In genomic region chr19:6270076-6270745, GRCh38 we compare ENCODE assay signal across 13 cellular contexts. TPM values are rescaled to one million over a fixed set of nuclear protein-coding genes. Genes with fewer than 3 reads are reported as not detected.
DNase-seq lines count a peak whose midpoint lies in the region; ATAC-seq and TF ChIP-seq lines count a peak whose summit lies in the region.
"Had no signal": no experiment of that assay in that cellular context is flagged by ENCODE, and none has a peak within 500 bp of the region (broad histone marks: within the 10 kb centered on the region; RNA-seq: fewer than 3 reads in every experiment).

No MANE protein-coding gene starts in this region.

- no peaks in the 10 kb centered on the region for H3K9me3 ChIP-seq in endocrine pancreas (ENCODE audit: control insufficient read depth, low read length)
- no peaks in the 10 kb centered on the region for H3K9me3 ChIP-seq in transverse colon
- H3K9me3 ChIP-seq: BLaER1 had no signal

- DNase-seq in RWPE1 (ENCODE audit: low spot score) (no peak), mesothelial cell of epicardium (ENCODE audit: low spot score in 2 of 2, unreplicated experiment in 2 of 2) (no peak), transverse colon (no peak), ACHN (no peak), OCI-M2 (lab: John Stamatoyannopoulos, UW; ENCODE audit: unreplicated experiment) (no peak)
- DNase-seq: activated gamma-delta T cell; NCI-H524 treated with DMSO at 0.1 percent for 48 hours; SIG-M5; stimulated activated CD4-positive, alpha-beta T cell treated with anti-CD3 and anti-CD28 coated beads, Interleukin-4, amount 100 ng/mL, for 1 hour had no signal

- H3K4me1 Mint-ChIP-seq in mesothelial cell of epicardium, result peaks cover 50% of the 10 kb centered on the region

- TF ChIP-seq CTCF in RWPE1 (conservative IDR thresholded peaks at IDR 0.05; ENCODE audit: low read depth) (no peak), mesothelial cell of epicardium (IDR thresholded peaks at IDR 0.05; ENCODE audit: unreplicated experiment) (no peak), transverse colon (IDR thresholded peaks at IDR 0.05) (no peak)

- TF ChIP-seq EP300 in transverse colon (IDR thresholded peaks at IDR 0.05; ENCODE audit: low read depth), result no peak

- H3K9me3 Mint-ChIP-seq in mesothelial cell of epicardium, result no peaks in the 10 kb centered on the region

- ATAC-seq in GM18907 (IDR thresholded peaks at IDR 0.05; ENCODE audit: unreplicated experiment), result no peak
- ATAC-seq: sciatic nerve had no signal

- CTCF ChIA-PET in RWPE1 (lab: Yijun Ruan, JAX), result interaction anchor here (0.9 kb wide), 1 partner anchor 51 kb away, joined by 4 read pairs; no protein-coding TSS in a partner anchor

- intact Hi-C loops in transverse colon (cut with DNase I; ENCODE audit: low total_unique reads), result no loop called here

- POLR2A ChIA-PET in RWPE1 (lab: Yijun Ruan, JAX; ENCODE audit: low non-redundant PET), result interaction anchor here (0.6 kb wide), 1 partner anchor 33 kb away, joined by 4 read pairs; no protein-coding TSS in a partner anchor

- H3K4me3 ChIP-seq in endocrine pancreas (ENCODE audit: control insufficient read depth, insufficient read depth, low read length), result no peak overlapping the region
- no peak overlapping the region for H3K4me3 ChIP-seq in transverse colon
- H3K4me3 ChIP-seq: BLaER1 had no signal

- no peak overlapping the region for H3K4me3 Mint-ChIP-seq in mesothelial cell of epicardium

- no peak for TF ChIP-seq POLR2A in transverse colon (IDR thresholded peaks at IDR 0.05)

- H3K4me1 ChIP-seq in endocrine pancreas (ENCODE audit: control insufficient read depth, insufficient read depth, low read length) (no peaks in the 10 kb centered on the region), transverse colon (peaks cover 30 to 47% (median 37%) of the 10 kb centered on the region in 4 donors)

- peaks cover 20% of the 10 kb centered on the region for H3K36me3 Mint-ChIP-seq in mesothelial cell of epicardium

- peak overlapping the region; percentile 92 for H3K27ac Mint-ChIP-seq in mesothelial cell of epicardium

- H3K27me3 ChIP-seq in endocrine pancreas (ENCODE audit: control insufficient read depth, insufficient read depth, low read length) (no peaks in the 10 kb centered on the region), transverse colon (no peaks in the 10 kb centered on the region)
- H3K27me3 ChIP-seq: BLaER1 had no signal

- in situ Hi-C loops in transverse colon (cut with MboI; ENCODE audit: low pct_ligation_motif_present in 1 of 4, low pct_unique_long_range_greater_than_20kb in 1 of 4, low sequenced_read_pairs in 3 of 4), result no loop called here
- in situ Hi-C loops in ACHN (cut with HindIII; ENCODE audit: low pct_ligation_motif_present, low pct_unique_long_range_greater_than_20kb, low sequenced_read_pairs), result no loop called here

- peak overlapping the region; percentile 10 for H3K9ac ChIP-seq in endocrine pancreas (ENCODE audit: control insufficient read depth, insufficient read depth, low read length)
- H3K9ac ChIP-seq: BLaER1 had no signal

- H3K27ac ChIP-seq in RWPE1 (peak overlapping the region; percentile 100), transverse colon (peak overlapping the region in 3 of 4 donors; percentile 83 to 88 (median 87))
- H3K27ac ChIP-seq: BLaER1 had no signal

- WGBS in transverse colon (ENCODE audit: low coverage in 1 of 2), 2 donors, result 88% methylated on average over 31 of the region's 31 CpGs; no CpG with 5 or more reads in 1 of the 2 donors

- H3K36me3 ChIP-seq in endocrine pancreas (ENCODE audit: control insufficient read depth, insufficient read depth, low read length) (peaks cover 4% of the 10 kb centered on the region), transverse colon (peaks cover 0 to 13% (median 0%) of the 10 kb centered on the region in 4 donors)

- H3K27me3 Mint-ChIP-seq in mesothelial cell of epicardium (ENCODE audit: low read depth), result no peaks in the 10 kb centered on the region

RNA-seq across cellular contexts. Expression of gene MLLT1, which starts 9.6 kb away (rescaled TPM):
- total RNA-seq in mesothelial cell of epicardium (90.5 to 99.8 TPM (median 93.1 TPM) in 3 replicates), transverse colon (10 to 100 TPM; 12.3 to 34.6 (median 19.7) TPM)
